Comparison of ENCODE assay signal across 19 cellular contexts in the genomic region with DNA sequence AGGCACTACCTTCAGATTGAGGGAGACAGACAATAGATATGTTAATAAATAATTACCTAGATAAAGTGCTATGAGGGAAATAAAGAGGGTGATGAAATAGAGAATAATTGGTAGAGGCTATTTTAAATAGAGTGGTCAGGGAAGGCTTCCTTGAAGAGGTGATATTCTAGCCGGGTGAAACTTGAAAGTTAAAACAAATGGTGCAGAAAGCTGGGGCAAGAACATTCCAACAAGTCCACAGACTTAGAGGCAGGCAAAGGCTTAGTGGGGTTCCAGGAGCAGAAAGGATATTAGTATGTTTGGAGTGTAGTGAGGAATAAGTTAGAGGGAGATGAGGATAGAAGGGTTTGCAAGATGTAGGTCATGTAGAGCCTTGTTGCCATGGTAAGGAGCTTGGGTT. TPM values are rescaled to one million over a fixed set of nuclear protein-coding genes. Genes with fewer than 3 reads are reported as not detected.
DNase-seq lines count a peak whose midpoint lies in the region; ATAC-seq and TF ChIP-seq lines count a peak whose summit lies in the region.
"Had no signal": no experiment of that assay in that cellular context is flagged by ENCODE, and none has a peak within 500 bp of the region (broad histone marks: within the 10 kb centered on the region; RNA-seq: fewer than 3 reads in every experiment).

No MANE protein-coding gene starts in this region.

- no peaks in the 10 kb centered on the region; a peak in 1 of 5 replicates for H3K9me3 Mint-ChIP-seq in H9
- H3K9me3 Mint-ChIP-seq in central memory CD8-positive, alpha-beta T cell: no peaks in the 10 kb centered on the region
- H3K9me3 Mint-ChIP-seq: CD4-positive, alpha-beta T cell; IgD-negative memory B cell had no signal

- H3K36me3 Mint-ChIP-seq in H9 (ENCODE audit: insufficient read depth in 1 of 3, low read depth in 3 of 3) (peaks cover 3 to 12% (median 9%) of the 10 kb centered on the region in 3 experiments; a peak in 5 of 7 replicates), T-helper 17 cell (ENCODE audit: low read depth) (peaks cover 3% of the 10 kb centered on the region)
- peaks cover 7% of the 10 kb centered on the region for H3K36me3 Mint-ChIP-seq in central memory CD8-positive, alpha-beta T cell (ENCODE audit: insufficient read depth)

- H3K14ac ChIP-seq in H9 (ENCODE audit: insufficient read depth, low read length): no peak overlapping the region

- H3K56ac ChIP-seq in H9 (ENCODE audit: insufficient read length, low read depth, low read length): no peak overlapping the region

- H3K9ac ChIP-seq in H9 (ENCODE audit: extremely low read depth, insufficient read length, low read length): no peak overlapping the region
- H3K9ac ChIP-seq: GM23248 had no signal

- ATAC-seq in T-helper 17 cell (no peak), GM21526 (IDR thresholded peaks at IDR 0.05; ENCODE audit: low FRiP score, unreplicated experiment) (no peak), HG03520 (IDR thresholded peaks at IDR 0.05; ENCODE audit: unreplicated experiment) (no peak)
- no peak for ATAC-seq in central memory CD8-positive, alpha-beta T cell (replicated peaks; ENCODE audit: extremely low read depth, poor library complexity, severe bottlenecking)
- ATAC-seq: HCT116, HepG2 had no signal

- no peak overlapping the region for H3K4me2 ChIP-seq in H9 (ENCODE audit: insufficient read depth, insufficient read length, low read length)

- H3K27me3 Mint-ChIP-seq in H9 (ENCODE audit: low read depth): no peaks in the 10 kb centered on the region
- no peaks in the 10 kb centered on the region for H3K27me3 Mint-ChIP-seq in T-helper 17 cell
- H3K27me3 Mint-ChIP-seq in central memory CD8-positive, alpha-beta T cell: no peaks in the 10 kb centered on the region
- H3K27me3 Mint-ChIP-seq: CD4-positive, alpha-beta T cell; IgD-negative memory B cell had no signal

- H2BK5ac ChIP-seq in H9 (ENCODE audit: insufficient read length, low read length): no peak overlapping the region

- no peaks in the 10 kb centered on the region for H4K20me1 ChIP-seq in H9 (ENCODE audit: control insufficient read depth, insufficient read depth, insufficient read length)

- H2BK120ac ChIP-seq in H9 (ENCODE audit: low read depth, low read length, poor library complexity, severe bottlenecking): no peak overlapping the region

- no peak overlapping the region for H3T11ph ChIP-seq in H9 (ENCODE audit: low read length)

- H2BK20ac ChIP-seq in H9 (ENCODE audit: low read depth, low read length, poor library complexity, severe bottlenecking): no peak overlapping the region

- H3K4me1 Mint-ChIP-seq in H9 (peaks cover 3 to 9% of the 10 kb centered on the region in 2 experiments), T-helper 17 cell (peaks cover 28% of the 10 kb centered on the region)
- peaks cover 28% of the 10 kb centered on the region for H3K4me1 Mint-ChIP-seq in central memory CD8-positive, alpha-beta T cell

- H3K4me3 ChIP-seq in WERI-Rb-1 (ENCODE audit: low read depth, low read length): no peak overlapping the region
- H3K4me3 ChIP-seq: GM23248 had no signal

- H3K9me3 ChIP-seq in H9 (ENCODE audit: control insufficient read depth, low read depth, low read length) (no peaks in the 10 kb centered on the region), T-helper 17 cell (ENCODE audit: control insufficient read depth, low read length, poor library complexity, severe bottlenecking) (no peaks in the 10 kb centered on the region), WERI-Rb-1 (ENCODE audit: severe bottlenecking) (no peaks in the 10 kb centered on the region)
- H3K9me3 ChIP-seq: BE2C had no signal

- peaks cover 48% of the 10 kb centered on the region; the same call in 1 of the 2 replicates for H3K79me2 ChIP-seq in H9 (ENCODE audit: insufficient read depth, low read length)

- H4K91ac ChIP-seq in H9 (ENCODE audit: insufficient read length, low read depth, low read length): no peak overlapping the region

- no peak overlapping the region for H3K27ac ChIP-seq in H9 (ENCODE audit: insufficient read length, low read depth, low read length)
- H3K27ac ChIP-seq in WERI-Rb-1: no peak overlapping the region
- H3K27ac ChIP-seq: C4-2B, GM23248 had no signal

- H3K23ac ChIP-seq in H9 (ENCODE audit: insufficient read length, low read depth, low read length): no peak overlapping the region

- no peaks in the 10 kb centered on the region for H3K23me2 ChIP-seq in H9 (ENCODE audit: insufficient read length, low read depth, low read length, poor library complexity, severe bottlenecking)

- H2BK15ac ChIP-seq in H9 (ENCODE audit: low read depth, low read length): no peak overlapping the region

- H3K4ac ChIP-seq in H9 (ENCODE audit: low read depth, low read length): no peak overlapping the region

- no CpG with 5 or more reads among the region's 1 CpG for WGBS in H9 (ENCODE audit: extremely low coverage, insufficient read length, low lambda C conversion rate)

- no peak overlapping the region for H2AFZ ChIP-seq in H9 (ENCODE audit: low read length)
- H2AFZ ChIP-seq: GM23248 had no signal

- no peak overlapping the region for H3K18ac ChIP-seq in H9 (ENCODE audit: insufficient read length, low read depth, low read length)

- H3K4me3 Mint-ChIP-seq in H9 (no peak overlapping the region), T-helper 17 cell (no peak overlapping the region)
- H3K4me3 Mint-ChIP-seq in central memory CD8-positive, alpha-beta T cell: no peak overlapping the region
- H3K4me3 Mint-ChIP-seq: CD4-positive, alpha-beta T cell; IgD-negative memory B cell had no signal

- TF ChIP-seq CTCF in H9 (conservative IDR thresholded peaks at IDR 0.05): no peak
- no peak for TF ChIP-seq CTCF in WERI-Rb-1 (IDR thresholded peaks at IDR 0.05; ENCODE audit: low read depth, low read length)

- H2AK5ac ChIP-seq in H9 (ENCODE audit: insufficient read length, low read length): no peak overlapping the region

- peaks cover 6% of the 10 kb centered on the region for H3K79me1 ChIP-seq in H9 (ENCODE audit: insufficient read depth, low read depth, low read length, poor library complexity, severe bottlenecking)

- H3K27me3 ChIP-seq in H9 (ENCODE audit: insufficient read depth, low read length): no peaks in the 10 kb centered on the region
- no peaks in the 10 kb centered on the region for H3K27me3 ChIP-seq in WERI-Rb-1 (ENCODE audit: insufficient read depth, low read depth, severe bottlenecking)
- H3K27me3 ChIP-seq: BE2C had no signal

- H4K8ac ChIP-seq in H9 (replicated peaks; ENCODE audit: insufficient read length, low read depth, low read length): no peak overlapping the region

- no peak overlapping the region for H4K5ac ChIP-seq in H9 (ENCODE audit: insufficient read length, low read depth, low read length)

- no peak for DNase-seq in H9
- no peak for DNase-seq in T-helper 17 cell
- DNase-seq in central memory CD8-positive, alpha-beta T cell (ENCODE audit: low spot score in 2 of 2): no peak
- DNase-seq in WERI-Rb-1: no peak
- DNase-seq in NAMALWA (ENCODE audit: low spot score): no peak
- DNase-seq: ACHN; BE2C; CD4-positive, alpha-beta T cell; DMS153; DMS79; GDM1; GM23248; KG1 had no signal

- no peaks in the 10 kb centered on the region for H3K4me1 ChIP-seq in H9 (ENCODE audit: insufficient read depth, low read length)
- H3K4me1 ChIP-seq: BE2C had no signal

- H3K36me3 ChIP-seq in WERI-Rb-1: peaks cover 39% of the 10 kb centered on the region

- H2BK12ac ChIP-seq in H9 (ENCODE audit: insufficient read length, low read depth, low read length): no peak overlapping the region

- H3K27ac Mint-ChIP-seq in H9 (peak overlapping the region in 2 of 3 experiments; percentile 1 to 4; a peak in 2 of 7 replicates), T-helper 17 cell (peak overlapping the region; percentile 19)
- peak overlapping the region; percentile 2 for H3K27ac Mint-ChIP-seq in central memory CD8-positive, alpha-beta T cell (ENCODE audit: low read depth)
- H3K27ac Mint-ChIP-seq: CD4-positive, alpha-beta T cell; IgD-negative memory B cell had no signal

RNA-seq across cellular contexts. Expression of gene HACD3, which starts 10.1 kb away (rescaled TPM):
- total RNA-seq in H9 (2021) (131 and 133 TPM in 2 replicates), T-helper 17 cell (10 to 100 TPM; 14.3 to 14.8 TPM)

RNA-seq across cellular contexts. Expression of gene DPP8, which starts 22.8 kb away (rescaled TPM):
- total RNA-seq in H9 (2021): 24.5 and 26.6 TPM in 2 replicates
- 10 to 100 TPM; 37.9 to 42.9 TPM for total RNA-seq in T-helper 17 cell
